In the genomic region with DNA sequence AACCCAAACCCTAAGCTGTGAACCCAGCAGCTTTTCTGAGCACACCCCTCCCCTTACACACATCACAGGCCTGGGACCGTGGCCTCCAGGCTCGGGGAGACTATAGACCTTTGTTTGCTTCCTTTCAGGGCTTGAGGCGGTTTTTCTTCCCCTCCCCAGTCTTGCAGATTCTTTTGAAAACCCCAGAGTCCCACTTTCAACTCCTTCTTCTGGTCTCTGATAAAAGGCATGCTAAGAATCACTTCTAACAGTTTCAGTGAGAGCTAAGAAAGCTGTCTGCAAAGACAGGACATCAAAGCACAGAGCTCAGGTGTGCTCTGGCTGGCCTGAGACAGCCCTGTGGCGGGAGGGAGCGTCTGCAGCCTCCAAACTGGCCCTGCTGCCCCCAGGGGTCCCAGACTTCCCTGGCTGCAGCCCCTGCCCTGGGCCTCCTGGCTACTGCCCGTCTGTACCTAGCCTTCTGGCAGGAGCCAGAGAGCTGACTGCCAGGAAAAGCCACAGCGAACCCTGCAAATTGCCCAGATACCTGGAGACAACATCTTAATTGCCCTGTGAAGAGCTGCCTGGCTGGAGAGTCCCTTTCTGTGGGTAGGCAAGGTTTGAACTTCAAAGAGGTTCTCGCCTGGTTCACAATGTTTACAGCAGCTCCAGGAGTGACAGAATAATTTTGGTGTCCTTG, we compare ENCODE assay signal across 8 cellular contexts.
A peak's percentile ranks its signal among the peaks of the same experiment; 100 is the strongest.
DNase-seq lines count a peak whose midpoint lies in the region; ATAC-seq and TF ChIP-seq lines count a peak whose summit lies in the region.

No MANE protein-coding gene starts in this region.

- H2AFZ ChIP-seq in GM23338 = peak overlapping the region; percentile 47; the same call in 1 of the 2 replicates
- no peak overlapping the region for H2AFZ ChIP-seq in SU-DHL-6 (ENCODE audit: low read depth, low read length, severe bottlenecking)

- H3K36me3 ChIP-seq in GM23338 (ENCODE audit: insufficient read depth) = no peaks in the 10 kb centered on the region
- no peaks in the 10 kb centered on the region for H3K36me3 ChIP-seq in SU-DHL-6 (ENCODE audit: low read length)

- no peaks in the 10 kb centered on the region for H3K9me3 ChIP-seq in SU-DHL-6 (ENCODE audit: insufficient read depth, low read length)

- no peak overlapping the region for H3K27ac Mint-ChIP-seq in GM23338

- H3K27ac ChIP-seq in GM23338 (ENCODE audit: low read depth) (no peak overlapping the region), SU-DHL-6 (ENCODE audit: low read depth, low read length) (peak overlapping the region; percentile 21; the same call in 1 of the 2 replicates)

- peak; percentile 21 for TF ChIP-seq CTCF in GM12873 (IDR thresholded peaks at IDR 0.05; ENCODE audit: insufficient read depth, low read depth, low read length, missing control alignments)
- no peak; a peak in 1 of 4 replicates for TF ChIP-seq CTCF in GM23338 (conservative IDR thresholded peaks at IDR 0.05; ENCODE audit: low read depth in 2 of 2)
- TF ChIP-seq CTCF in SU-DHL-6 (IDR thresholded peaks at IDR 0.05; ENCODE audit: insufficient read depth, low read length, poor library complexity, severe bottlenecking) = no peak

- no peak overlapping the region for H3K4me3 Mint-ChIP-seq in GM23338

- H3K4me3 ChIP-seq in GM23338 = no peak overlapping the region
- H3K4me3 ChIP-seq in SU-DHL-6 (ENCODE audit: insufficient read depth, low read length, poor library complexity, severe bottlenecking) = no peak overlapping the region

- H3K4me2 ChIP-seq in GM23338 (no peak overlapping the region), SU-DHL-6 (ENCODE audit: low read depth, low read length, poor library complexity, severe bottlenecking) (no peak overlapping the region)

- H4K20me1 ChIP-seq in GM23338 (replicated peaks; ENCODE audit: insufficient read depth) (no peaks in the 10 kb centered on the region), SU-DHL-6 (ENCODE audit: low read depth, low read length) (no peaks in the 10 kb centered on the region)

- peak; percentile 98 for ATAC-seq in GM23338

- no peak overlapping the region for H3K9ac ChIP-seq in SU-DHL-6 (ENCODE audit: low read length)

- no peaks in the 10 kb centered on the region for H3K9me3 Mint-ChIP-seq in GM23338

- H3K36me3 Mint-ChIP-seq in GM23338 (ENCODE audit: low read depth) = no peaks in the 10 kb centered on the region

- DNase-seq in GM23338 (ENCODE audit: low spot score) (peak; percentile 68), cerebellum (ENCODE audit: low spot score) (peak; percentile 64), DMS 273 treated with DMSO at 0.1 percent for 48 hours (lab: John Stamatoyannopoulos, UW) (no peak), hepatic stellate cell (ENCODE audit: low spot score) (no peak), NCI-H1048 (lab: John Stamatoyannopoulos, UW) (no peak), NCI-H1694 treated with DMSO at 0.1 percent for 48 hours (lab: John Stamatoyannopoulos, UW) (no peak)

- no peaks in the 10 kb centered on the region for H3K4me1 ChIP-seq in GM23338 (ENCODE audit: insufficient read depth)

- peaks cover 12% of the 10 kb centered on the region for H3K4me1 Mint-ChIP-seq in GM23338

- H3K79me2 ChIP-seq in GM23338 (replicated peaks; ENCODE audit: insufficient read depth) (no peaks in the 10 kb centered on the region), SU-DHL-6 (ENCODE audit: insufficient read depth, low read length) (no peaks in the 10 kb centered on the region)

- peaks cover 9% of the 10 kb centered on the region for H3K27me3 Mint-ChIP-seq in GM23338 (ENCODE audit: insufficient read depth, low read depth, poor library complexity)

- H3F3A ChIP-seq in GM23338 (replicated peaks; ENCODE audit: low read depth) = 0 out of 2 replicates have a peak, but pooled peaks cover 3% of the 10 kb centered on the region
- H3F3A ChIP-seq in SU-DHL-6 (ENCODE audit: insufficient read depth) = no peaks in the 10 kb centered on the region

- H3K27me3 ChIP-seq in GM23338 (ENCODE audit: insufficient read depth) (no peaks in the 10 kb centered on the region), SU-DHL-6 (ENCODE audit: low read length) (no peaks in the 10 kb centered on the region)

- H3K9me2 ChIP-seq in GM23338 (ENCODE audit: insufficient read depth) (no peaks in the 10 kb centered on the region), SU-DHL-6 (replicated peaks; ENCODE audit: insufficient read depth, low read length) (no peaks in the 10 kb centered on the region)

TF ChIP-seq in GM23338, 12 proteins besides CTCF, POLR2A, EP300 and RAD21:
- TF ChIP-seq EZH2phosphoT487 (IDR thresholded peaks at IDR 0.05; ENCODE audit: unreplicated experiment) (no peak), STAT1 (IDR thresholded peaks at IDR 0.05; ENCODE audit: unreplicated experiment) (no peak), NANOG (IDR thresholded peaks at IDR 0.05; ENCODE audit: borderline replicate concordance) (no peak), CREB1 (CRISPR knock-in tag; IDR thresholded peaks at IDR 0.05; ENCODE audit: low read depth) (no peak), EZH2 (IDR thresholded peaks at IDR 0.05; ENCODE audit: low read depth, unreplicated experiment) (no peak), JUNB (IDR thresholded peaks at IDR 0.05; ENCODE audit: unreplicated experiment) (no peak), ZNF114 (CRISPR knock-in tag; IDR thresholded peaks at IDR 0.05) (no peak)
- TF ChIP-seq, protein P1, sequence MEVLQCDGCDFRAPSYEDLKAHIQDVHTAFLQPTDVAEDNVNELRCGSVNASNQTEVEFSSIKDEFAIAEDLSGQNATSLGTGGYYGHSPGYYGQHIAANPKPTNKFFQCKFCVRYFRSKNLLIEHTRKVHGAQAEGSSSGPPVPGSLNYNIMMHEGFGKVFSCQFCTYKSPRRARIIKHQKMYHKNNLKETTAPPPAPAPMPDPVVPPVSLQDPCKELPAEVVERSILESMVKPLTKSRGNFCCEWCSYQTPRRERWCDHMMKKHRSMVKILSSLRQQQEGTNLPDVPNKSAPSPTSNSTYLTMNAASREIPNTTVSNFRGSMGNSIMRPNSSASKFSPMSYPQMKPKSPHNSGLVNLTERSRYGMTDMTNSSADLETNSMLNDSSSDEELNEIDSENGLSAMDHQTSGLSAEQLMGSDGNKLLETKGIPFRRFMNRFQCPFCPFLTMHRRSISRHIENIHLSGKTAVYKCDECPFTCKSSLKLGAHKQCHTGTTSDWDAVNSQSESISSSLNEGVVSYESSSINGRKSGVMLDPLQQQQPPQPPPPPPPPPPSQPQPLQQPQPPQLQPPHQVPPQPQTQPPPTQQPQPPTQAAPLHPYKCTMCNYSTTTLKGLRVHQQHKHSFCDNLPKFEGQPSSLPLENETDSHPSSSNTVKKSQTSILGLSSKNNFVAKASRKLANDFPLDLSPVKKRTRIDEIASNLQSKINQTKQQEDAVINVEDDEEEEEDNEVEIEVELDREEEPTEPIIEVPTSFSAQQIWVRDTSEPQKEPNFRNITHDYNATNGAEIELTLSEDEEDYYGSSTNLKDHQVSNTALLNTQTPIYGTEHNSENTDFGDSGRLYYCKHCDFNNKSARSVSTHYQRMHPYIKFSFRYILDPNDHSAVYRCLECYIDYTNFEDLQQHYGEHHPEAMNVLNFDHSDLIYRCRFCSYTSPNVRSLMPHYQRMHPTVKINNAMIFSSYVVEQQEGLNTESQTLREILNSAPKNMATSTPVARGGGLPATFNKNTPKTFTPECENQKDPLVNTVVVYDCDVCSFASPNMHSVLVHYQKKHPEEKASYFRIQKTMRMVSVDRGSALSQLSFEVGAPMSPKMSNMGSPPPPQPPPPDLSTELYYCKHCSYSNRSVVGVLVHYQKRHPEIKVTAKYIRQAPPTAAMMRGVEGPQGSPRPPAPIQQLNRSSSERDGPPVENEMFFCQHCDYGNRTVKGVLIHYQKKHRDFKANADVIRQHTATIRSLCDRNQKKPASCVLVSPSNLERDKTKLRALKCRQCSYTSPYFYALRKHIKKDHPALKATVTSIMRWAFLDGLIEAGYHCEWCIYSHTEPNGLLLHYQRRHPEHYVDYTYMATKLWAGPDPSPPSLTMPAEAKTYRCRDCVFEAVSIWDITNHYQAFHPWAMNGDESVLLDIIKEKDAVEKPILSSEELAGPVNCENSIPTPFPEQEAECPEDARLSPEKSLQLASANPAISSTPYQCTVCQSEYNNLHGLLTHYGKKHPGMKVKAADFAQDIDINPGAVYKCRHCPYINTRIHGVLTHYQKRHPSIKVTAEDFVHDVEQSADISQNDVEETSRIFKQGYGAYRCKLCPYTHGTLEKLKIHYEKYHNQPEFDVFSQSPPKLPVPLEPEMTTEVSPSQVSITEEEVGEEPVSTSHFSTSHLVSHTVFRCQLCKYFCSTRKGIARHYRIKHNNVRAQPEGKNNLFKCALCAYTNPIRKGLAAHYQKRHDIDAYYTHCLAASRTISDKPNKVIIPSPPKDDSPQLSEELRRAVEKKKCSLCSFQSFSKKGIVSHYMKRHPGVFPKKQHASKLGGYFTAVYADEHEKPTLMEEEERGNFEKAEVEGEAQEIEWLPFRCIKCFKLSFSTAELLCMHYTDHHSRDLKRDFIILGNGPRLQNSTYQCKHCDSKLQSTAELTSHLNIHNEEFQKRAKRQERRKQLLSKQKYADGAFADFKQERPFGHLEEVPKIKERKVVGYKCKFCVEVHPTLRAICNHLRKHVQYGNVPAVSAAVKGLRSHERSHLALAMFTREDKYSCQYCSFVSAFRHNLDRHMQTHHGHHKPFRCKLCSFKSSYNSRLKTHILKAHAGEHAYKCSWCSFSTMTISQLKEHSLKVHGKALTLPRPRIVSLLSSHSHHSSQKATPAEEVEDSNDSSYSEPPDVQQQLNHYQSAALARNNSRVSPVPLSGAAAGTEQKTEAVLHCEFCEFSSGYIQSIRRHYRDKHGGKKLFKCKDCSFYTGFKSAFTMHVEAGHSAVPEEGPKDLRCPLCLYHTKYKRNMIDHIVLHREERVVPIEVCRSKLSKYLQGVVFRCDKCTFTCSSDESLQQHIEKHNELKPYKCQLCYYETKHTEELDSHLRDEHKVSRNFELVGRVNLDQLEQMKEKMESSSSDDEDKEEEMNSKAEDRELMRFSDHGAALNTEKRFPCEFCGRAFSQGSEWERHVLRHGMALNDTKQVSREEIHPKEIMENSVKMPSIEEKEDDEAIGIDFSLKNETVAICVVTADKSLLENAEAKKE (CRISPR knock-in tag; IDR thresholded peaks at IDR 0.05) = no peak
- TF ChIP-seq, protein P2, sequence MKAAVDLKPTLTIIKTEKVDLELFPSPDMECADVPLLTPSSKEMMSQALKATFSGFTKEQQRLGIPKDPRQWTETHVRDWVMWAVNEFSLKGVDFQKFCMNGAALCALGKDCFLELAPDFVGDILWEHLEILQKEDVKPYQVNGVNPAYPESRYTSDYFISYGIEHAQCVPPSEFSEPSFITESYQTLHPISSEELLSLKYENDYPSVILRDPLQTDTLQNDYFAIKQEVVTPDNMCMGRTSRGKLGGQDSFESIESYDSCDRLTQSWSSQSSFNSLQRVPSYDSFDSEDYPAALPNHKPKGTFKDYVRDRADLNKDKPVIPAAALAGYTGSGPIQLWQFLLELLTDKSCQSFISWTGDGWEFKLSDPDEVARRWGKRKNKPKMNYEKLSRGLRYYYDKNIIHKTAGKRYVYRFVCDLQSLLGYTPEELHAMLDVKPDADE (IDR thresholded peaks at IDR 0.05) = no peak

Comparison
In these comparisons a context has a peak if more than half of its experiments do, and no peak if none do; other contexts are left out.
1. DNase-seq: peak in GM23338 (single experiment) and cerebellum (single experiment); none in DMS 273 treated with DMSO at 0.1 percent for 48 hours (single experiment), hepatic stellate cell (single experiment), NCI-H1048 (single experiment) and NCI-H1694 treated with DMSO at 0.1 percent for 48 hours (single experiment).